1 cellular context compared by ENCODE assay signal in genomic region chr12:89968151-89968699, GRCh38.
TF ChIP-seq lines count a peak whose summit lies in the region.

No MANE protein-coding gene starts in this region.

TF ChIP-seq in A549, 52 proteins besides CTCF, POLR2A, EP300 and RAD21 (continued from another document):
- TF ChIP-seq FOXS1 (CRISPR knock-in tag; IDR thresholded peaks at IDR 0.05) = no peak
- TF ChIP-seq ZFP36 (IDR thresholded peaks at IDR 0.05; ENCODE audit: borderline replicate concordance, partially characterized antibody) = no peak
- TF ChIP-seq HOXA7 (CRISPR knock-in tag; IDR thresholded peaks at IDR 0.05) = no peak
- no peak for TF ChIP-seq FOSB (CRISPR knock-in tag; IDR thresholded peaks at IDR 0.05)
- TF ChIP-seq MAFK (IDR thresholded peaks at IDR 0.05; ENCODE audit: partially characterized antibody) = no peak
- TF ChIP-seq SREBF2 (IDR thresholded peaks at IDR 0.05) = no peak
- TF ChIP-seq HEYL (CRISPR knock-in tag; IDR thresholded peaks at IDR 0.05) = no peak
TF ChIP-seq in A549: peak in this region for 0.
